ENCODE assay signal across 8 cellular contexts in genomic region chr4:139301143-139301820, GRCh38. TPM values are rescaled to one million over a fixed set of nuclear protein-coding genes. Genes with fewer than 3 reads are reported as not detected.
DNase-seq lines count a peak whose midpoint lies in the region; ATAC-seq and TF ChIP-seq lines count a peak whose summit lies in the region.

Gene NAA15, plus strand, starts transcription at chr4:139301505. Its CDS starts 273 bp downstream, at chr4:139301778.

- H3K4me3 ChIP-seq in spleen = peak within 1 kb of the TSS; percentile 70 to 100 (median 94)

- peaks cover 0 to 20% (median 0%) of the 10 kb centered on the region in 6 donors for H3K36me3 ChIP-seq in spleen

- H3K36me3 Mint-ChIP-seq in activated B cell treated with CpG ODN at 0.5 μM for 24 hours (ENCODE audit: low read depth) (peaks cover 35% of the 10 kb centered on the region), immature natural killer cell (peaks cover 3 to 4% (median 3%) of the 10 kb centered on the region in 3 donors)

- no peaks in the 10 kb centered on the region for H3K27me3 ChIP-seq in spleen (replicated peaks in 1 of 7)

- H3K27ac ChIP-seq in caudate nucleus (ENCODE audit: low read depth, low read length) (peak within 1 kb of the TSS; percentile 86), spleen (peak within 1 kb of the TSS; percentile 90 to 96 (median 94))

- intact Hi-C loops in activated B cell treated with CpG ODN at 0.5 μM for 24 hours (cut with micrococcal nuclease) = loop anchor here (1.0 to 5.0 kb wide), 7 partner anchors 36 to 854 kb away; partner anchors contain the start of genes ELF2, MAML3, NOCT and SETD7
- intact Hi-C loops in spleen (cut with DNase I; ENCODE audit: low total_unique reads) = no loop called here

- H3K27me3 Mint-ChIP-seq in activated B cell treated with CpG ODN at 0.5 μM for 24 hours = no peaks in the 10 kb centered on the region
- peaks cover 12 to 17% (median 13%) of the 10 kb centered on the region in 3 donors for H3K27me3 Mint-ChIP-seq in immature natural killer cell (ENCODE audit: low read depth in 3 of 3)

- POLR2A ChIA-PET in activated B cell treated with CpG ODN at 0.5 μM for 24 hours (lab: Charles Lee) = interaction anchor here (0.5 to 3.8 kb wide), 24 partner anchors 8 to 286 kb away, joined by 3 to 74 read pairs (median 4); partner anchors contain the start of genes ELF2, NOCT and SETD7

- peaks cover 0 to 5% (median 0%) of the 10 kb centered on the region in 8 donors for H3K9me3 ChIP-seq in spleen

- peak within 1 kb of the TSS; percentile 98 for H3K27ac Mint-ChIP-seq in activated B cell treated with CpG ODN at 0.5 μM for 24 hours
- peak within 1 kb of the TSS; percentile 98 to 100 (median 99) for H3K27ac Mint-ChIP-seq in immature natural killer cell

- DNase-seq in AG08395 (ENCODE audit: low spot score) (peak; percentile 99), NCI-H345 (lab: John Stamatoyannopoulos, UW) (peak; percentile 96), activated B cell treated with CpG ODN at 0.5 μM for 24 hours (peak; percentile 93), caudate nucleus (lab: John Stamatoyannopoulos, UW) (peak; percentile 34 to 99 (median 96)), immature natural killer cell (peak; percentile 96 to 97 (median 97)), spleen (peak; percentile 98)

- in situ Hi-C loops in GM18951 (cut with MboI; ENCODE audit: low sequenced_read_pairs, unreplicated experiment) = no loop called here

- no peak for TF ChIP-seq CTCF in activated B cell treated with CpG ODN at 0.5 μM for 24 hours (IDR thresholded peaks at IDR 0.05)
- TF ChIP-seq CTCF in spleen (IDR thresholded peaks at IDR 0.05 in 8 of 11, conservative IDR thresholded peaks at IDR 0.05 in 3 of 11) = peak in 2 of 11 experiments; percentile 5 to 50

- ATAC-seq in HG03196 (IDR thresholded peaks at IDR 0.05; ENCODE audit: unreplicated experiment) = peak; percentile 87
- ATAC-seq in activated B cell treated with CpG ODN at 0.5 μM for 24 hours (ENCODE audit: low read depth) = peak; percentile 91

- CTCF ChIA-PET in activated B cell treated with CpG ODN at 0.5 μM for 24 hours (lab: Charles Lee) = interaction anchor here (0.8 to 1.9 kb wide), 10 partner anchors 14 to 271 kb away, joined by 3 to 8 read pairs (median 4); partner anchors contain the start of gene ELF2

- H3K4me1 ChIP-seq in spleen = peaks cover 26 to 80% (median 45%) of the 10 kb centered on the region in 6 donors

- peaks cover 3% of the 10 kb centered on the region for H3K9me3 Mint-ChIP-seq in activated B cell treated with CpG ODN at 0.5 μM for 24 hours
- peaks cover 0 to 2% (median 0%) of the 10 kb centered on the region in 6 donors for H3K9me3 Mint-ChIP-seq in immature natural killer cell

- H3K4me3 Mint-ChIP-seq in activated B cell treated with CpG ODN at 0.5 μM for 24 hours (peak within 1 kb of the TSS; percentile 99), immature natural killer cell (peak within 1 kb of the TSS; percentile 99 to 100 (median 99))

- WGBS in spleen, 5 donors = 0 to 1% (median 0%) methylated on average over 39 to 59 of the region's 59 CpGs

- TF ChIP-seq POLR2A in GM18951 (IDR thresholded peaks at IDR 0.05; ENCODE audit: extremely low read depth, insufficient read depth, insufficient read length) (peak; percentile 68), spleen (IDR thresholded peaks at IDR 0.05) (peak; percentile 44 to 83 (median 60))

- peaks cover 49% of the 10 kb centered on the region for H3K4me1 Mint-ChIP-seq in activated B cell treated with CpG ODN at 0.5 μM for 24 hours
- H3K4me1 Mint-ChIP-seq in immature natural killer cell = peaks cover 56 to 69% of the 10 kb centered on the region in 2 donors

RNA-seq across cellular contexts. Expression of gene NAA15, which starts in this region (rescaled TPM):
- total RNA-seq in activated B cell treated with CpG ODN at 0.5 μM for 24 hours (62.6 and 66.5 TPM in 2 replicates), spleen (10 to 100 TPM; 26.2 to 66.7 (median 41.1) TPM)
- polyA plus RNA-seq in immature natural killer cell (10 to 100 TPM; 19.6 to 33.9 (median 22.1) TPM), spleen (1 to 10 TPM; 5.4 to 8.3 (median 7.4) TPM)

Comparison
In these comparisons a context has a peak if more than half of its experiments do, and no peak if none do; other contexts are left out.
1. Peak in every context shown above with its lines: DNase-seq, ATAC-seq, H3K4me3 ChIP-seq and H3K27ac ChIP-seq.